Comparison of ENCODE assay signal across 13 cellular contexts in the genomic region with DNA sequence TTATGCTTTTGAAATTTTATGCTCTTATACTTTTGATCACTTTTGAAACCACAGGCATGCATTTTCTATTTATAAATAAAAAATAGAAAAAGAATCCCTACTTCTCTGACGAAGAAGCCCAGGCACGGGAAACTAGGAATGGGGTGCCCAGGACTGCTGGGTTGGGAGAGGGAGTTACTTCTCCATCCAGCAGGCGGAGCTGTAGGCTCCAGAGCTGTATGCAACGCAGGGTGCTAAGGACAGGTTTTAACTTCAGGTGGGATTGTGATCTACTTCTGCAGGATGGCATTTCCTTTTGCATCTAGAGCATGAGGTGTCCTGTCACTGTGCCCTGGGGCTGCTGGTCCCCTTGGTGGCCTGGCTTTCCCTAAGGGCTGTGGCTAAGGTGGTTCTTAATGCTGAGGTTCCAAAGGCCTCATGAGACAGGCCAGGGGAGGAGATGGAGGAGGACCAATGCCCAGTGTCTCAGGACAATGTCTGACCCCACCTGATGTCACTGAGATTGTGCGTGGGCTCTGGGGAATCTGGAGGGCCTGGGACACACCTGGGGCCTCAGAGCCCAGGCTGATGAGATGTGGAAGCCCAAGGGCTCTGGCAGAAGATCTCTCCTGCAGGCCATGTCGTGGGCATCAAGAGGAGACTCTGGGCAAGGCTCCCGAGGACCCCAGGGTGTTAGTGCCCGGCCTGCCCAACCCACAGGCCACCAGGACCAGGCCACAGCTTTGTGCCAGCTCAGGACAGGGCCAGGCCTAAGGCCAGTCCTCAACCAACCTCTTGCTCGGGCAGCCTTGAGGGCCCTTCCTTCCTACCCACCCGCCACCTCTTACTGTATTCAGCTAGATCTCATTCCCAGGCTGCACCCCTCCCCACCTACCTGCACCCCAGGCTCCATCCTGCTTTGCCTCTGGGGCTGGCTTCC. TPM values are rescaled to one million over a fixed set of nuclear protein-coding genes. Genes with fewer than 3 reads are reported as not detected.
DNase-seq lines count a peak whose midpoint lies in the region; ATAC-seq and TF ChIP-seq lines count a peak whose summit lies in the region.
"Had no signal": no experiment of that assay in that cellular context is flagged by ENCODE, and none has a peak within 500 bp of the region (broad histone marks: within the 10 kb centered on the region; RNA-seq: fewer than 3 reads in every experiment).

No MANE protein-coding gene starts in this region.

- H3K36me3 ChIP-seq in RWPE2 (ENCODE audit: low read depth): no peaks in the 10 kb centered on the region
- H3K36me3 ChIP-seq in heart right ventricle: no peaks in the 10 kb centered on the region

- 65 to 73% methylated on average over 10 of the region's 10 CpGs for whole genome bisulfite sequencing in heart right ventricle, 2 donors

- H3K9me3 Mint-ChIP-seq in activated T-helper 2 cell treated with anti-CD3 and anti-CD28 coated beads, Interferon-gamma antibody, Interleukin-2, Interleukin-4, amounts not matched to agents 10 μg/mL and 5 μg/mL and 100 μg/mL, durations not matched to agents 14 hours and 24 hours and 36 hours: no peaks in the 10 kb centered on the region

- no peaks in the 10 kb centered on the region for H3K4me1 Mint-ChIP-seq in activated T-helper 2 cell treated with anti-CD3 and anti-CD28 coated beads, Interferon-gamma antibody, Interleukin-2, Interleukin-4, amounts not matched to agents 10 μg/mL and 5 μg/mL and 100 μg/mL, durations not matched to agents 14 hours and 24 hours and 36 hours (ENCODE audit: low read depth)

- POLR2A ChIA-PET in AG04450 (lab: Yijun Ruan, JAX): no interaction called here

- TF ChIP-seq CTCF in AG04450 (IDR thresholded peaks at IDR 0.05; ENCODE audit: low read depth, low read length) (peak; percentile 57), RWPE2 (IDR thresholded peaks at IDR 0.05; ENCODE audit: poor library complexity, severe bottlenecking) (peak; percentile 36), heart right ventricle (IDR thresholded peaks at IDR 0.05) (peak in 6 of 9 donors; percentile 19 to 47 (median 26))

- H3K27me3 ChIP-seq in AG04450 (ENCODE audit: control insufficient read depth, insufficient read depth, low read length) (no peaks in the 10 kb centered on the region), RWPE2 (ENCODE audit: insufficient read depth, poor library complexity, severe bottlenecking) (no peaks in the 10 kb centered on the region), heart right ventricle (peaks cover 0 to 4% (median 0%) of the 10 kb centered on the region in 7 donors)

- H3K4me1 ChIP-seq in RWPE2 (ENCODE audit: insufficient read depth, poor library complexity, severe bottlenecking) (no peaks in the 10 kb centered on the region), heart right ventricle (no peaks in the 10 kb centered on the region)

- H3K27ac ChIP-seq in AG04450 (ENCODE audit: low read depth, low read length): no peak overlapping the region
- no peak overlapping the region for H3K27ac ChIP-seq in RWPE2 (ENCODE audit: poor library complexity, severe bottlenecking)
- no peak overlapping the region for H3K27ac ChIP-seq in heart right ventricle
- H3K27ac ChIP-seq: coronary artery had no signal

- H3K27me3 Mint-ChIP-seq in activated T-helper 2 cell treated with anti-CD3 and anti-CD28 coated beads, Interferon-gamma antibody, Interleukin-2, Interleukin-4, amounts not matched to agents 10 μg/mL and 5 μg/mL and 100 μg/mL, durations not matched to agents 14 hours and 24 hours and 36 hours (ENCODE audit: low read depth): no peaks in the 10 kb centered on the region

- H3K27ac Mint-ChIP-seq in activated T-helper 2 cell treated with anti-CD3 and anti-CD28 coated beads, Interferon-gamma antibody, Interleukin-2, Interleukin-4, amounts not matched to agents 10 μg/mL and 5 μg/mL and 100 μg/mL, durations not matched to agents 14 hours and 24 hours and 36 hours: no peak overlapping the region

- H3K36me3 Mint-ChIP-seq in activated T-helper 2 cell treated with anti-CD3 and anti-CD28 coated beads, Interferon-gamma antibody, Interleukin-2, Interleukin-4, amounts not matched to agents 10 μg/mL and 5 μg/mL and 100 μg/mL, durations not matched to agents 14 hours and 24 hours and 36 hours (ENCODE audit: low read depth): no peaks in the 10 kb centered on the region

- no peak overlapping the region for H3K4me3 Mint-ChIP-seq in activated T-helper 2 cell treated with anti-CD3 and anti-CD28 coated beads, Interferon-gamma antibody, Interleukin-2, Interleukin-4, amounts not matched to agents 10 μg/mL and 5 μg/mL and 100 μg/mL, durations not matched to agents 14 hours and 24 hours and 36 hours (ENCODE audit: low read depth)

- H3K4me3 ChIP-seq in AG04450 (ENCODE audit: low read depth, low read length) (no peak overlapping the region), RWPE2 (ENCODE audit: severe bottlenecking) (no peak overlapping the region), heart right ventricle (no peak overlapping the region)
- H3K4me3 ChIP-seq: coronary artery, mucosa of descending colon had no signal

- intact Hi-C loops in heart right ventricle (cut with DNase I): no loop called here
- intact Hi-C loops in activated T-helper 2 cell treated with anti-CD3 and anti-CD28 coated beads, Interferon-gamma antibody, Interleukin-2, Interleukin-4, amounts not matched to agents 10 μg/mL and 5 μg/mL and 100 μg/mL, durations not matched to agents 14 hours and 24 hours and 36 hours (cut with micrococcal nuclease): no loop called here

- ATAC-seq in GM19351 (IDR thresholded peaks at IDR 0.05; ENCODE audit: unreplicated experiment) (peak; percentile 59), RWPE2 (ENCODE audit: low read depth) (peak; percentile 51; the same call in 2 of the 3 replicates), heart right ventricle (peak in 1 of 8 donors; percentile 46)
- ATAC-seq in stimulated activated naive CD8-positive, alpha-beta T cell treated with anti-CD3 and anti-CD28 coated beads, Interleukin-15, Interleukin-2, amounts not matched to agents 100 U/mL and 50 U/mL, for 24 hours: no peak
- ATAC-seq: mucosa of descending colon had no signal

- CTCF ChIA-PET in AG04450 (lab: Charles Lee): interaction anchor here (1.3 kb wide), 1 partner anchor 18 kb away, joined by 3 read pairs; no protein-coding TSS in a partner anchor

- H3K9me3 ChIP-seq in AG04450 (ENCODE audit: control insufficient read depth, insufficient read depth, low read length) (peaks cover 8% of the 10 kb centered on the region), RWPE2 (ENCODE audit: severe bottlenecking) (no peaks in the 10 kb centered on the region), heart right ventricle (peaks cover 0 to 11% (median 0%) of the 10 kb centered on the region in 11 donors)
- H3K9me3 ChIP-seq: mucosa of descending colon had no signal

- DNase-seq in AG04450 (ENCODE audit: low read depth, low spot score): no peak
- DNase-seq in RWPE2 (ENCODE audit: low spot score): no peak
- no peak for DNase-seq in heart right ventricle
- no peak for DNase-seq in stimulated activated naive CD8-positive, alpha-beta T cell treated with anti-CD3 and anti-CD28 coated beads, Interleukin-15, Interleukin-2, amounts not matched to agents 100 U/mL and 50 U/mL, for 24 hours
- no peak for DNase-seq in DMS114 treated with DMSO at 0.1 percent for 48 hours (lab: John Stamatoyannopoulos, UW; ENCODE audit: unreplicated experiment)
- DNase-seq in activated T-helper 2 cell treated with anti-CD3 and anti-CD28 coated beads, Interferon-gamma antibody, Interleukin-2, Interleukin-4, amounts not matched to agents 10 μg/mL and 5 μg/mL and 100 μg/mL, durations not matched to agents 14 hours and 24 hours and 36 hours (ENCODE audit: low spot score): no peak
- DNase-seq in pons (ENCODE audit: low spot score): no peak
- DNase-seq: activated CD4-positive, alpha-beta T cell treated with anti-CD3 and anti-CD28 coated beads, Interleukin-2, amount 50 U/mL, for 1 hour; GDM1; NCI-H1694 treated with DMSO at 0.1 percent for 48 hours had no signal

RNA-seq across cellular contexts. Expression of a gene that starts 0.5 kb away (rescaled TPM):
- polyA plus RNA-seq in AG04450 (2011; rRNA removed) (not detected in 2 replicates), heart right ventricle (not detected)
- not detected in 2 replicates for polyA minus RNA-seq in AG04450 (2011; rRNA and poly(A)+ RNA removed)
- total RNA-seq in heart right ventricle: not detected
- not detected in 2 replicates for total RNA-seq in activated T-helper 2 cell treated with anti-CD3 and anti-CD28 coated beads, Interferon-gamma antibody, Interleukin-2, Interleukin-4, amounts not matched to agents 10 μg/mL and 5 μg/mL and 100 μg/mL, durations not matched to agents 14 hours and 24 hours and 36 hours
- total RNA-seq: mucosa of descending colon had no signal

RNA-seq across cellular contexts. Expression of a gene that starts 15.9 kb away (rescaled TPM):
- polyA plus RNA-seq in AG04450 (2011; rRNA removed): 0.07 TPM in 1 of 2 replicates, not detected in the other
- polyA minus RNA-seq in AG04450 (2011; rRNA and poly(A)+ RNA removed): not detected in 2 replicates
- total RNA-seq in heart right ventricle: not detected
- under 1 TPM in 1 of 2 donors, not detected in 1; 0.03 TPM for polyA plus RNA-seq in heart right ventricle
- not detected in 2 replicates for total RNA-seq in activated T-helper 2 cell treated with anti-CD3 and anti-CD28 coated beads, Interferon-gamma antibody, Interleukin-2, Interleukin-4, amounts not matched to agents 10 μg/mL and 5 μg/mL and 100 μg/mL, durations not matched to agents 14 hours and 24 hours and 36 hours
- total RNA-seq: mucosa of descending colon had no signal

RNA-seq across cellular contexts. Expression of a gene that starts 48.7 kb away (rescaled TPM):
- polyA plus RNA-seq in AG04450 (2011; rRNA removed): 169 and 220 TPM in 2 replicates
- polyA minus RNA-seq in AG04450 (2011; rRNA and poly(A)+ RNA removed): 77.4 and 91.0 TPM in 2 replicates
- 100 to 1,000 TPM in 1 of 10 donors, 10 to 100 TPM in 9; 32.1 to 104 (median 63.7) TPM for total RNA-seq in heart right ventricle
- 100 to 1,000 TPM in 1 of 2 donors, 10 to 100 TPM in 1; 82.8 to 183 TPM for polyA plus RNA-seq in heart right ventricle
- total RNA-seq in activated T-helper 2 cell treated with anti-CD3 and anti-CD28 coated beads, Interferon-gamma antibody, Interleukin-2, Interleukin-4, amounts not matched to agents 10 μg/mL and 5 μg/mL and 100 μg/mL, durations not matched to agents 14 hours and 24 hours and 36 hours: 0.41 and 0.48 TPM in 2 replicates

Comparison
In these comparisons a context has a peak if more than half of its experiments do, and no peak if none do; other contexts are left out.
1. RNA of a gene that starts 48.7 kb away (total RNA-seq): 32.1 to 104 TPM in heart right ventricle; 0.41 to 0.48 TPM in activated T-helper 2 cell treated with anti-CD3 and anti-CD28 coated beads, Interferon-gamma antibody, Interleukin-2, Interleukin-4, amounts not matched to agents 10 μg/mL and 5 μg/mL and 100 μg/mL, durations not matched to agents 14 hours and 24 hours and 36 hours; every median in the first group is over 10 times any median in the second.
2. Peak in every context shown above with its lines, with median percentiles within 50 percentile points of each other: CTCF ChIP-seq.